In the genomic region with DNA sequence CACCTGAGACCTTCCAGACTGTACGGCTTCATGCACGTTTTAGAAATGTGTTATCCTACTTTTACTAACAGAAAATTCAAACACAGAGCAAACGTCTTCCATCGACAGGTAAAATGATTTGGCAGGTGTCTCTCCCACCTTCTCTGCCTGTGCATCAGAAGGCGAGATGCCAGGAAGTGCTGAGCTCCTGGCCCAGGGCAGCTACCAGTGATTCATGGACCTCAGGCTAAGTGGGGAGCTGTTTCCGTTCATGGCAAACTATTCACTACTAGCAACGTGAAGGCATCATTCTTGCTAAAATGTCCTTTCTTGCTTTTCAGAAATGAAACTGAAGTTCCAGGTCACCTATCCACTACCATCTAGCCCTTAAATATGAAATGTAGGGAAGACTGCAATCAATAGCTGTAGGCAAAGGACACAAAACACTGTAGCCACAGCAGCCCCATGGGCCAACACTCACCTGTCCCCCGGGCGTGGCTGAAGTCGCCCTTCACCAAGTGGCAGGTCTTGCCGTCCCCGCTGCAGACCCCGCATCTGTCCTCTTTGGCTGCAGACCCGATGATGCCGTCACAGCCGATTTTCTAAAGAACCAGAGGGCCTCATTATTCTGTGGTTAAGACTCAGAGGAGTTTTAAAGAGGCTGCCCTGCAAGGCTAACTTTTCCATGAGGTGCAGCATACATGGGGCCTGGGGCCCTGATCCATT, we compare ENCODE assay signal across 20 cellular contexts.
DNase-seq lines count a peak whose midpoint lies in the region; ATAC-seq and TF ChIP-seq lines count a peak whose summit lies in the region.
"Had no signal": no experiment of that assay in that cellular context is flagged by ENCODE, and none has a peak within 500 bp of the region (broad histone marks: within the 10 kb centered on the region; RNA-seq: fewer than 3 reads in every experiment).

No MANE protein-coding gene starts in this region.

- H3K36me3 ChIP-seq in RWPE2 (ENCODE audit: low read depth) = no peaks in the 10 kb centered on the region

- H3K4me3 Mint-ChIP-seq in osteocyte (ENCODE audit: unreplicated experiment) = no peak overlapping the region
- H3K4me3 Mint-ChIP-seq in activated T-helper 2 cell treated with anti-CD3 and anti-CD28 coated beads, Interferon-gamma antibody, Interleukin-2, Interleukin-4, amounts not matched to agents 10 μg/mL and 5 μg/mL and 100 μg/mL, durations not matched to agents 14 hours and 24 hours and 36 hours (ENCODE audit: low read depth) = no peak overlapping the region
- H3K4me3 Mint-ChIP-seq: T-cell had no signal

- TF ChIP-seq CTCF in RWPE2 (IDR thresholded peaks at IDR 0.05; ENCODE audit: poor library complexity, severe bottlenecking) (no peak), epithelial cell of esophagus (IDR thresholded peaks at IDR 0.05; ENCODE audit: insufficient read depth, low read depth, low read length, missing control alignments) (no peak), osteocyte (IDR thresholded peaks at IDR 0.05) (no peak)

- H3K4me3 ChIP-seq in RWPE2 (ENCODE audit: severe bottlenecking) (no peak overlapping the region), epithelial cell of esophagus (ENCODE audit: low read length) (no peak overlapping the region)

- H3K27me3 Mint-ChIP-seq in osteocyte (ENCODE audit: unreplicated experiment) = peaks cover 2% of the 10 kb centered on the region
- no peaks in the 10 kb centered on the region for H3K27me3 Mint-ChIP-seq in activated T-helper 2 cell treated with anti-CD3 and anti-CD28 coated beads, Interferon-gamma antibody, Interleukin-2, Interleukin-4, amounts not matched to agents 10 μg/mL and 5 μg/mL and 100 μg/mL, durations not matched to agents 14 hours and 24 hours and 36 hours (ENCODE audit: low read depth)
- H3K27me3 Mint-ChIP-seq: T-cell had no signal

- H3K9me3 ChIP-seq in RWPE2 (ENCODE audit: severe bottlenecking) = no peaks in the 10 kb centered on the region
- H3K9me3 ChIP-seq: SK-N-SH had no signal

- peak; percentile 75 for ATAC-seq in RWPE2 (ENCODE audit: low read depth)
- no peak for ATAC-seq in HG03354 (IDR thresholded peaks at IDR 0.05; ENCODE audit: poor library complexity, severe bottlenecking, unreplicated experiment)
- ATAC-seq: T-cell had no signal

- H3K27me3 ChIP-seq in RWPE2 (ENCODE audit: insufficient read depth, poor library complexity, severe bottlenecking) = no peaks in the 10 kb centered on the region

- DNase-seq in HT1080 (ENCODE audit: low read depth) = peak; percentile 23
- DNase-seq in RWPE2 (ENCODE audit: low spot score) = no peak
- peak; percentile 56 for DNase-seq in epithelial cell of esophagus (ENCODE audit: low read depth)
- peak; percentile 60 for DNase-seq in osteocyte (ENCODE audit: extremely low spot score, unreplicated experiment)
- no peak for DNase-seq in stimulated activated CD4-positive, alpha-beta T cell treated with anti-CD3 and anti-CD28 coated beads, Interleukin-2, amount 100 ng/mL, for 24 hours
- no peak for DNase-seq in activated T-helper 2 cell treated with anti-CD3 and anti-CD28 coated beads, Interferon-gamma antibody, Interleukin-2, Interleukin-4, amounts not matched to agents 10 μg/mL and 5 μg/mL and 100 μg/mL, durations not matched to agents 14 hours and 24 hours and 36 hours (ENCODE audit: low spot score)
- DNase-seq in NCI-H2029 (lab: John Stamatoyannopoulos, UW) = no peak
- DNase-seq: ACHN; KG1; NCI-H1436; NCI-H1930; NCI-H2171 treated with DMSO at 0.1 percent for 48 hours; NCI-H446 treated with DMSO at 0.1 percent for 48 hours; NCI-H69; NK-92 treated with Interleukin-12 subunit alpha and Interleukin-12 subunit beta, amount 100 ng/mL, for 24 hours; SHP77 treated with DMSO at 0.1 percent for 48 hours; SK-N-SH; T-cell had no signal

- peaks cover 7% of the 10 kb centered on the region for H3K4me1 ChIP-seq in RWPE2 (ENCODE audit: insufficient read depth, poor library complexity, severe bottlenecking)

- H3K9me3 Mint-ChIP-seq in osteocyte (ENCODE audit: unreplicated experiment) = no peaks in the 10 kb centered on the region
- H3K9me3 Mint-ChIP-seq in activated T-helper 2 cell treated with anti-CD3 and anti-CD28 coated beads, Interferon-gamma antibody, Interleukin-2, Interleukin-4, amounts not matched to agents 10 μg/mL and 5 μg/mL and 100 μg/mL, durations not matched to agents 14 hours and 24 hours and 36 hours = no peaks in the 10 kb centered on the region
- H3K9me3 Mint-ChIP-seq: T-cell had no signal

- peaks cover 8% of the 10 kb centered on the region for H3K4me1 Mint-ChIP-seq in osteocyte (ENCODE audit: unreplicated experiment)
- H3K4me1 Mint-ChIP-seq in activated T-helper 2 cell treated with anti-CD3 and anti-CD28 coated beads, Interferon-gamma antibody, Interleukin-2, Interleukin-4, amounts not matched to agents 10 μg/mL and 5 μg/mL and 100 μg/mL, durations not matched to agents 14 hours and 24 hours and 36 hours (ENCODE audit: low read depth) = no peaks in the 10 kb centered on the region
- H3K4me1 Mint-ChIP-seq: T-cell had no signal

- H3K36me3 Mint-ChIP-seq in osteocyte (ENCODE audit: unreplicated experiment) = no peaks in the 10 kb centered on the region
- H3K36me3 Mint-ChIP-seq in activated T-helper 2 cell treated with anti-CD3 and anti-CD28 coated beads, Interferon-gamma antibody, Interleukin-2, Interleukin-4, amounts not matched to agents 10 μg/mL and 5 μg/mL and 100 μg/mL, durations not matched to agents 14 hours and 24 hours and 36 hours (ENCODE audit: low read depth) = no peaks in the 10 kb centered on the region

- H3K27ac Mint-ChIP-seq in osteocyte (ENCODE audit: unreplicated experiment) = no peak overlapping the region
- H3K27ac Mint-ChIP-seq in activated T-helper 2 cell treated with anti-CD3 and anti-CD28 coated beads, Interferon-gamma antibody, Interleukin-2, Interleukin-4, amounts not matched to agents 10 μg/mL and 5 μg/mL and 100 μg/mL, durations not matched to agents 14 hours and 24 hours and 36 hours = no peak overlapping the region
- H3K27ac Mint-ChIP-seq: T-cell had no signal

- intact Hi-C loops in activated T-helper 2 cell treated with anti-CD3 and anti-CD28 coated beads, Interferon-gamma antibody, Interleukin-2, Interleukin-4, amounts not matched to agents 10 μg/mL and 5 μg/mL and 100 μg/mL, durations not matched to agents 14 hours and 24 hours and 36 hours (cut with micrococcal nuclease) = no loop called here

- no peak overlapping the region for H3K27ac ChIP-seq in RWPE2 (ENCODE audit: poor library complexity, severe bottlenecking)
- H3K27ac ChIP-seq: C4-2B had no signal

Comparison
In these comparisons a context has a peak if more than half of its experiments do, and no peak if none do; other contexts are left out.
1. DNase-seq: peak in HT1080 (single experiment), epithelial cell of esophagus (single experiment) and osteocyte (single experiment); none in RWPE2 (single experiment), stimulated activated CD4-positive, alpha-beta T cell treated with anti-CD3 and anti-CD28 coated beads, Interleukin-2, amount 100 ng/mL, for 24 hours (0 of 2), activated T-helper 2 cell treated with anti-CD3 and anti-CD28 coated beads, Interferon-gamma antibody, Interleukin-2, Interleukin-4, amounts not matched to agents 10 μg/mL and 5 μg/mL and 100 μg/mL, durations not matched to agents 14 hours and 24 hours and 36 hours (single experiment) and NCI-H2029 (single experiment).